ENCODE assay signal across 20 cellular contexts in genomic region chr6:51301969-51302368, GRCh38.
A peak's percentile ranks its signal among the peaks of the same experiment; 100 is the strongest.
DNase-seq lines count a peak whose midpoint lies in the region; ATAC-seq, FAIRE-seq and TF ChIP-seq lines count a peak whose summit lies in the region.
"Had no signal": no experiment of that assay in that cellular context is flagged by ENCODE, and none has a peak within 500 bp of the region (broad histone marks: within the 10 kb centered on the region; RNA-seq: fewer than 3 reads in every experiment).

No MANE protein-coding gene starts in this region.

- intact Hi-C loops in GM12878 (cut with micrococcal nuclease; ENCODE audit: unreplicated experiment) = no loop called here

- no peak overlapping the region for H3K9ac ChIP-seq in GM12878 (ENCODE audit: control insufficient read depth, insufficient read depth, low read length)

- no peak overlapping the region for H3K27ac ChIP-seq in GM12878 (ENCODE audit: control insufficient read depth, insufficient read depth)
- H3K27ac ChIP-seq: gastroesophageal sphincter, PC-9, sigmoid colon, thyroid gland had no signal

- H3K79me2 ChIP-seq in GM12878 (ENCODE audit: control insufficient read depth, insufficient read depth, low read length) = no peaks in the 10 kb centered on the region

- POLR2A ChIA-PET in GM12878 (lab: Charles Lee) = no interaction called here

- peak; percentile 40 to 66; a peak in 2 of 4 replicates for TF ChIP-seq EP300 in GM12878 (IDR thresholded peaks at IDR 0.05; ENCODE audit: borderline replicate concordance in 1 of 2, control insufficient read depth in 1 of 2, low read depth in 2 of 2, low read length in 2 of 2)

- H3K4me3 ChIP-seq in GM12878 = no peak overlapping the region
- H3K4me3 ChIP-seq: gastroesophageal sphincter, PC-9, sigmoid colon, thyroid gland had no signal

- no peaks in the 10 kb centered on the region for H4K20me1 ChIP-seq in GM12878 (ENCODE audit: control insufficient read depth, insufficient read depth)

- in situ Hi-C loops in GM12878 (cut with MboI) = no loop called here

- CTCF ChIA-PET in GM12878 (lab: Yijun Ruan, JAX) = interaction anchor here (0.9 kb wide), 1 partner anchor 490 kb away, joined by 3 read pairs; no protein-coding TSS in a partner anchor

- H3K36me3 ChIP-seq in GM12878 (ENCODE audit: control insufficient read depth in 2 of 2, insufficient read depth in 2 of 2, low read length in 1 of 2) = no peaks in the 10 kb centered on the region
- H3K36me3 ChIP-seq: gastroesophageal sphincter, sigmoid colon, thyroid gland had no signal

- no peaks in the 10 kb centered on the region for H3K27me3 ChIP-seq in GM12878 (replicated peaks in 1 of 2; ENCODE audit: control insufficient read depth in 2 of 2, insufficient read depth in 2 of 2, low read length in 1 of 2)
- H3K27me3 ChIP-seq: gastroesophageal sphincter, sigmoid colon, thyroid gland had no signal

- no TSS peak for BruUV-seq in GM12878 (replicated peaks; lab: Mats Ljungman, UMichigan)

- FAIRE-seq in GM12891 (lab: Jason Lieb, UNC) (no peak), GM12878 (lab: Jason Lieb, UNC) (peak; percentile 54)

- no peak overlapping the region for H3K4me2 ChIP-seq in GM12878 (ENCODE audit: control insufficient read depth, insufficient read depth)
- H3K4me2 ChIP-seq: PC-9 had no signal

- SMC1A ChIA-PET in GM12878 (lab: Charles Lee; ENCODE audit: uncharacterized antibody, unreplicated experiment) = interaction anchor here (1.0 to 1.5 kb wide), 2 partner anchors 12 to 155 kb away, joined by 3 read pairs; no protein-coding TSS in a partner anchor

- ATAC-seq in GM21423 (IDR thresholded peaks at IDR 0.05; ENCODE audit: unreplicated experiment) = peak; percentile 48
- ATAC-seq in HG03039 (IDR thresholded peaks at IDR 0.05; ENCODE audit: unreplicated experiment) = peak; percentile 62
- ATAC-seq in GM12878 = peak; percentile 72
- no peak for ATAC-seq in GM21529 (IDR thresholded peaks at IDR 0.05; ENCODE audit: unreplicated experiment)
- ATAC-seq: gastroesophageal sphincter had no signal

- H2AFZ ChIP-seq in GM12878 (ENCODE audit: control insufficient read depth, low read depth, low read length) = no peak overlapping the region
- H2AFZ ChIP-seq: PC-9 had no signal

- TF ChIP-seq POLR2A in GM12891 (IDR thresholded peaks at IDR 0.05; ENCODE audit: low read depth, low read length) (no peak), GM12878 (IDR thresholded peaks at IDR 0.05; ENCODE audit: low read depth, low read length) (no peak)

- TF ChIP-seq RAD21 in GM12878 (IDR thresholded peaks at IDR 0.05; ENCODE audit: insufficient read depth, low read depth, low read length) = no peak

- DNase-seq in GM12891 (ENCODE audit: insufficient read length, low spot score) (no peak), GM12878 (ENCODE audit: low read depth, low spot score) (no peak), NCI-H2081 (lab: John Stamatoyannopoulos, UW) (no peak), KG1 (lab: John Stamatoyannopoulos, UW) (no peak)
- DNase-seq in stimulated activated CD4-positive, alpha-beta T cell treated with anti-CD3 and anti-CD28 coated beads, Interleukin-2, amount 100 ng/mL, for 48 hours = no peak
- DNase-seq: ACHN; activated effector memory CD4-positive, alpha-beta T cell treated with anti-CD3 and anti-CD28 coated beads, Interleukin-2, amount 50 U/mL, for 16 hours; COR-L47; HCEC 1CT; immature natural killer cell; NCI-H1436; NCI-H345; PC-9; sigmoid colon; stimulated activated CD4-positive, alpha-beta T cell treated with anti-CD3 and anti-CD28 coated beads, Interleukin-4, amount 100 ng/mL, for 1 hour; thyroid gland had no signal

- RAD21 ChIA-PET in GM12878 (lab: Charles Lee; ENCODE audit: unreplicated experiment) = no interaction called here

- no peaks in the 10 kb centered on the region for H3K9me3 ChIP-seq in GM12878 (replicated peaks; ENCODE audit: control insufficient read depth, insufficient read depth, low read length)
- H3K9me3 ChIP-seq: gastroesophageal sphincter, sigmoid colon, thyroid gland had no signal

- TF ChIP-seq CTCF in GM12878 (IDR thresholded peaks at IDR 0.05 in 2 of 3, conservative IDR thresholded peaks at IDR 0.05 in 1 of 3; ENCODE audit: control insufficient read depth in 2 of 3, extremely low read depth in 1 of 3, insufficient read depth in 1 of 3, low read depth in 3 of 3, low read length in 3 of 3) = no peak

- no peaks in the 10 kb centered on the region for H3K4me1 ChIP-seq in GM12878 (ENCODE audit: control insufficient read depth, insufficient read depth, low read length)
- H3K4me1 ChIP-seq: gastroesophageal sphincter, sigmoid colon, thyroid gland had no signal

- 0% methylated on average over 3 of the region's 3 CpGs for WGBS in GM12878 (ENCODE audit: insufficient coverage, insufficient replicate concordance, low lambda C conversion rate, missing lambda C conversion rate)

TF ChIP-seq in GM12891, 5 proteins besides CTCF, POLR2A, EP300 and RAD21:
- TF ChIP-seq SPI1 (IDR thresholded peaks at IDR 0.05; ENCODE audit: low read depth, low read length) (no peak), POU2F2 (IDR thresholded peaks at IDR 0.05; ENCODE audit: low read depth, low read length) (peak; percentile 88)
TF ChIP-seq in GM12891: peak in this region for 1.

TF ChIP-seq in GM12878, 131 proteins besides CTCF, POLR2A, EP300 and RAD21 (continues in another document):
- peak; percentile 74; the same call in 1 of the 2 replicates for TF ChIP-seq MYB (IDR thresholded peaks at IDR 0.05; ENCODE audit: borderline replicate concordance, low read depth, low read length)
- TF ChIP-seq, protein P1, sequence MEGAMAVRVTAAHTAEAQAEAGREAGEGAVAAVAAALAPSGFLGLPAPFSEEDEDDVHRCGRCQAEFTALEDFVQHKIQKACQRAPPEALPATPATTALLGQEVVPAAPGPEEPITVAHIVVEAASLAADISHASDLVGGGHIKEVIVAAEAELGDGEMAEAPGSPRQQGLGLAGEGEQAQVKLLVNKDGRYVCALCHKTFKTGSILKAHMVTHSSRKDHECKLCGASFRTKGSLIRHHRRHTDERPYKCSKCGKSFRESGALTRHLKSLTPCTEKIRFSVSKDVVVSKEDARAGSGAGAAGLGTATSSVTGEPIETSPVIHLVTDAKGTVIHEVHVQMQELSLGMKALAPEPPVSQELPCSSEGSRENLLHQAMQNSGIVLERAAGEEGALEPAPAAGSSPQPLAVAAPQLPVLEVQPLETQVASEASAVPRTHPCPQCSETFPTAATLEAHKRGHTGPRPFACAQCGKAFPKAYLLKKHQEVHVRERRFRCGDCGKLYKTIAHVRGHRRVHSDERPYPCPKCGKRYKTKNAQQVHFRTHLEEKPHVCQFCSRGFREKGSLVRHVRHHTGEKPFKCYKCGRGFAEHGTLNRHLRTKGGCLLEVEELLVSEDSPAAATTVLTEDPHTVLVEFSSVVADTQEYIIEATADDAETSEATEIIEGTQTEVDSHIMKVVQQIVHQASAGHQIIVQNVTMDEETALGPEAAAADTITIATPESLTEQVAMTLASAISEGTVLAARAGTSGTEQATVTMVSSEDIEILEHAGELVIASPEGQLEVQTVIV (IDR thresholded peaks at IDR 0.05; ENCODE audit: borderline replicate concordance, partially characterized antibody) = no peak
- peak; percentile 89 to 91 for TF ChIP-seq IKZF2 (IDR thresholded peaks at IDR 0.05)
- TF ChIP-seq, protein P2, sequence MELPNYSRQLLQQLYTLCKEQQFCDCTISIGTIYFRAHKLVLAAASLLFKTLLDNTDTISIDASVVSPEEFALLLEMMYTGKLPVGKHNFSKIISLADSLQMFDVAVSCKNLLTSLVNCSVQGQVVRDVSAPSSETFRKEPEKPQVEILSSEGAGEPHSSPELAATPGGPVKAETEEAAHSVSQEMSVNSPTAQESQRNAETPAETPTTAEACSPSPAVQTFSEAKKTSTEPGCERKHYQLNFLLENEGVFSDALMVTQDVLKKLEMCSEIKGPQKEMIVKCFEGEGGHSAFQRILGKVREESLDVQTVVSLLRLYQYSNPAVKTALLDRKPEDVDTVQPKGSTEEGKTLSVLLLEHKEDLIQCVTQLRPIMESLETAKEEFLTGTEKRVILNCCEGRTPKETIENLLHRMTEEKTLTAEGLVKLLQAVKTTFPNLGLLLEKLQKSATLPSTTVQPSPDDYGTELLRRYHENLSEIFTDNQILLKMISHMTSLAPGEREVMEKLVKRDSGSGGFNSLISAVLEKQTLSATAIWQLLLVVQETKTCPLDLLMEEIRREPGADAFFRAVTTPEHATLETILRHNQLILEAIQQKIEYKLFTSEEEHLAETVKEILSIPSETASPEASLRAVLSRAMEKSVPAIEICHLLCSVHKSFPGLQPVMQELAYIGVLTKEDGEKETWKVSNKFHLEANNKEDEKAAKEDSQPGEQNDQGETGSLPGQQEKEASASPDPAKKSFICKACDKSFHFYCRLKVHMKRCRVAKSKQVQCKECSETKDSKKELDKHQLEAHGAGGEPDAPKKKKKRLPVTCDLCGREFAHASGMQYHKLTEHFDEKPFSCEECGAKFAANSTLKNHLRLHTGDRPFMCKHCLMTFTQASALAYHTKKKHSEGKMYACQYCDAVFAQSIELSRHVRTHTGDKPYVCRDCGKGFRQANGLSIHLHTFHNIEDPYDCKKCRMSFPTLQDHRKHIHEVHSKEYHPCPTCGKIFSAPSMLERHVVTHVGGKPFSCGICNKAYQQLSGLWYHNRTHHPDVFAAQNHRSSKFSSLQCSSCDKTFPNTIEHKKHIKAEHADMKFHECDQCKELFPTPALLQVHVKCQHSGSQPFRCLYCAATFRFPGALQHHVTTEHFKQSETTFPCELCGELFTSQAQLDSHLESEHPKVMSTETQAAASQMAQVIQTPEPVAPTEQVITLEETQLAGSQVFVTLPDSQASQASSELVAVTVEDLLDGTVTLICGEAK (IDR thresholded peaks at IDR 0.05; ENCODE audit: borderline replicate concordance) = peak; percentile 77
- TF ChIP-seq POU2F2 (IDR thresholded peaks at IDR 0.05; ENCODE audit: borderline replicate concordance, low read depth, low read length) = peak; percentile 73; the same call in 1 of the 3 replicates
- TF ChIP-seq NBN (IDR thresholded peaks at IDR 0.05) = 0 out of 2 replicates have a peak, but pooled peaks have one; percentile 26
- TF ChIP-seq IRF4 (IDR thresholded peaks at IDR 0.05; ENCODE audit: low read depth, low read length) = peak; percentile 26; the same call in 1 of the 2 replicates
- TF ChIP-seq MTA2 (IDR thresholded peaks at IDR 0.05; ENCODE audit: low read depth) = peak; percentile 74
- TF ChIP-seq TCF3 (IDR thresholded peaks at IDR 0.05; ENCODE audit: borderline replicate concordance, insufficient read depth, low read depth, low read length) = no peak
